2 cellular contexts compared by ENCODE assay signal in the genomic region with DNA sequence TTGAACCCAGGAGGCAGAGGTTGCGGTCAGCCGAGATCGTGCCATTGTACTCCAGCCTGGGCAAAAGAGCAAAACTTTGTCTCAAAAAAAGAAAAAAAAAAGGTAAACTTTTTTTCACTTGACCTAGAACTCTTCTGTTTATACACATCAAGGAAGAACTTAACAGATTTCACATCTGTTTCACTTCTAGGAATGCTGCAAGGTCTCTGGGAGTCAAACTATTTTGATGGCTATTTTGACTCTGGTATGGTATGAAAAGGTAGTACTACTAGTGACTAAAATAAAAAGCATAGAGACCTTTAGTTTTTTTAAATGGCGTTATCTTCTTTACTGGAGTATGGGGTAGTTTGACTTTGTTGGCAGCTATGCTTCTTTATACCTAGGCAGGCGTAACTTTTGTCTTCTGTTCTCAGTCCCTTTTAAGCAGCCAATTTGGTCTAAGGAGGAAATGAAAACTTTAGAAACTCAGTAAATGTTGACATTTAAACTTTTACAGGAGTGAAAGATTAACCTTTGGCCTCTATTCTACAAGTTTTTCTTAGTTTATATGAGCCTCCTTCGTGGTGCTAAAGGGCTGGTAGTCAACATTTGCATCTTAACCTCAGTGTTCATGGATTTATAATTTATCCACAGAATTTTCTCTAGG.
TF ChIP-seq lines count a peak whose summit lies in the region.

No MANE protein-coding gene starts in this region.

TF ChIP-seq in GM12878, 131 proteins besides CTCF, POLR2A, EP300 and RAD21:
- peak; percentile 53; the same call in 1 of the 2 replicates for TF ChIP-seq NR2F1 (conservative IDR thresholded peaks at IDR 0.05)

TF ChIP-seq in HepG2, 621 proteins besides CTCF, POLR2A, EP300 and RAD21:
- TF ChIP-seq, protein P1, sequence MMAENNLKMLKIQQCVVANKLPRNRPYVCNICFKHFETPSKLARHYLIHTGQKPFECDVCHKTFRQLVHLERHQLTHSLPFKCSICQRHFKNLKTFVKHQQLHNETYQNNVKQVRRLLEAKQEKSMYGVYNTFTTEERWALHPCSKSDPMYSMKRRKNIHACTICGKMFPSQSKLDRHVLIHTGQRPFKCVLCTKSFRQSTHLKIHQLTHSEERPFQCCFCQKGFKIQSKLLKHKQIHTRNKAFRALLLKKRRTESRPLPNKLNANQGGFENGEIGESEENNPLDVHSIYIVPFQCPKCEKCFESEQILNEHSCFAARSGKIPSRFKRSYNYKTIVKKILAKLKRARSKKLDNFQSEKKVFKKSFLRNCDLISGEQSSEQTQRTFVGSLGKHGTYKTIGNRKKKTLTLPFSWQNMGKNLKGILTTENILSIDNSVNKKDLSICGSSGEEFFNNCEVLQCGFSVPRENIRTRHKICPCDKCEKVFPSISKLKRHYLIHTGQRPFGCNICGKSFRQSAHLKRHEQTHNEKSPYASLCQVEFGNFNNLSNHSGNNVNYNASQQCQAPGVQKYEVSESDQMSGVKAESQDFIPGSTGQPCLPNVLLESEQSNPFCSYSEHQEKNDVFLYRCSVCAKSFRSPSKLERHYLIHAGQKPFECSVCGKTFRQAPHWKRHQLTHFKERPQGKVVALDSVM (CRISPR knock-in tag; IDR thresholded peaks at IDR 0.05), result peak; percentile 43; the same call in 1 of the 2 replicates
